Comparison of ENCODE assay signal across 9 cellular contexts in genomic region chr12:53502331-53502730, GRCh38. TPM values are rescaled to one million over a fixed set of nuclear protein-coding genes. Genes with fewer than 3 reads are reported as not detected.
DNase-seq lines count a peak whose midpoint lies in the region; ATAC-seq and TF ChIP-seq lines count a peak whose summit lies in the region.
"Had no signal": no experiment of that assay in that cellular context is flagged by ENCODE, and none has a peak within 500 bp of the region (broad histone marks: within the 10 kb centered on the region; RNA-seq: fewer than 3 reads in every experiment).

No MANE protein-coding gene starts in this region.

- H3K36me3 ChIP-seq in heart right ventricle (peaks cover 0 to 42% (median 5%) of the 10 kb centered on the region in 9 donors), lung (ENCODE audit: control insufficient read depth in 2 of 2, insufficient read depth in 2 of 2, low read length in 2 of 2) (peaks cover 0 to 29% of the 10 kb centered on the region in 2 donors), vagina (peaks cover 0 to 16% of the 10 kb centered on the region in 2 donors)

- TF ChIP-seq POLR2A in vagina (IDR thresholded peaks at IDR 0.05), result no peak

- peak overlapping the region in 8 of 10 donors; percentile 60 to 87 (median 74) for H3K4me3 ChIP-seq in heart right ventricle
- no peak overlapping the region for H3K4me3 ChIP-seq in lung
- H3K4me3 ChIP-seq in vagina, result peak overlapping the region in 1 of 2 donors; percentile 71

- H3K4me1 ChIP-seq in heart right ventricle (peaks cover 15 to 44% (median 27%) of the 10 kb centered on the region in 9 donors), lung (ENCODE audit: control insufficient read depth in 2 of 2, insufficient read depth in 2 of 2, low read length in 2 of 2) (peaks cover 5 to 11% of the 10 kb centered on the region in 2 donors), vagina (peaks cover 69% of the 10 kb centered on the region)

- no peak for DNase-seq in heart right ventricle
- no peak for DNase-seq in cardiac septum (ENCODE audit: low spot score)
- DNase-seq in amniotic epithelial cell (ENCODE audit: low read depth), result peak; percentile 60
- DNase-seq in lung (ENCODE audit: low spot score), result no peak
- no peak for DNase-seq in vagina (ENCODE audit: extremely low spot score in 2 of 2)
- DNase-seq in DMS79 treated with DMSO at 0.1 percent for 48 hours (lab: John Stamatoyannopoulos, UW), result no peak
- DNase-seq in stimulated activated CD8-positive, alpha-beta memory T cell treated with anti-CD3 and anti-CD28 coated beads, Interleukin-4, amount 100 ng/mL, for 48 hours, result no peak

- H3K9me3 ChIP-seq in heart right ventricle (no peaks in the 10 kb centered on the region), lung (ENCODE audit: control insufficient read depth in 2 of 2, insufficient read depth in 1 of 2, low read length in 1 of 2) (no peaks in the 10 kb centered on the region), vagina (no peaks in the 10 kb centered on the region)

- H3K27ac ChIP-seq in heart right ventricle, result peak overlapping the region; percentile 96 to 99 (median 97)
- H3K27ac ChIP-seq in lung (ENCODE audit: low read depth in 1 of 2, low read length in 1 of 2), result peak overlapping the region; percentile 56 to 99
- peak overlapping the region; percentile 99 for H3K27ac ChIP-seq in vagina

- ATAC-seq in heart right ventricle, result no peak
- ATAC-seq in lung (ENCODE audit: insufficient read depth, low FRiP score), result no peak
- ATAC-seq in activated CD4-positive, CD25-positive, alpha-beta regulatory T cell treated with anti-CD3 and anti-CD28 coated beads, Interleukin-2, amount 50 U/mL, for 24 hours, result no peak

- WGBS in heart right ventricle, 2 donors, result 33% methylated on average over 9 of the region's 9 CpGs
- WGBS in lung, 2 donors, result 54 to 65% methylated on average over 9 of the region's 9 CpGs

- TF ChIP-seq CTCF in heart right ventricle (IDR thresholded peaks at IDR 0.05), result no peak
- no peak for TF ChIP-seq CTCF in lung (IDR thresholded peaks at IDR 0.05; ENCODE audit: control extremely low read depth, extremely low read depth)
- no peak for TF ChIP-seq CTCF in vagina (IDR thresholded peaks at IDR 0.05)

- intact Hi-C loops in heart right ventricle (cut with DNase I), result loop anchor here in 5 of 10 donors (5.0 to 10.0 kb wide), 6 partner anchors 48 to 178 kb away; partner anchors contain the start of genes PCBP2 (in 2 of the 5), AAAS (in 1 of the 5) and PRR13 (in 1 of the 5)
- intact Hi-C loops in cardiac septum (cut with DNase I), result no loop called here
- intact Hi-C loops in vagina (cut with DNase I), result loop anchor here (5.0 kb wide), 1 partner anchor 50 kb away; the partner anchor contains the start of gene PCBP2

- H3K27me3 ChIP-seq in heart right ventricle (no peaks in the 10 kb centered on the region), lung (ENCODE audit: control insufficient read depth, insufficient read depth) (no peaks in the 10 kb centered on the region), vagina (no peaks in the 10 kb centered on the region)

RNA-seq across cellular contexts. Expression of gene TARBP2, which starts 1.2 kb away (rescaled TPM):
- total RNA-seq in heart right ventricle (10 to 100 TPM in 7 of 10 donors, 1 to 10 TPM in 3; 7.0 to 13.7 (median 11.0) TPM), cardiac septum (11.6 TPM), lung (10 to 100 TPM; 32.6 to 41.3 TPM), vagina (17.7 TPM)
- polyA plus RNA-seq in heart right ventricle (10 to 100 TPM; 17.6 to 21.2 TPM), lung (10 to 100 TPM; 32.2 to 37.1 TPM)

RNA-seq across cellular contexts. Expression of gene MAP3K12, which starts 3.1 kb away (rescaled TPM):
- total RNA-seq in heart right ventricle (10 to 100 TPM in 1 of 10 donors, 1 to 10 TPM in 9; 2.9 to 10.1 (median 4.3) TPM), cardiac septum (7.0 TPM), lung (10 to 100 TPM; 21.2 to 25.4 TPM), vagina (21.9 TPM)
- polyA plus RNA-seq in heart right ventricle (10 to 100 TPM in 1 of 2 donors, 1 to 10 TPM in 1; 6.5 to 19.4 TPM), lung (10 to 100 TPM; 13.4 to 18.9 TPM)

RNA-seq across cellular contexts. Expression of gene NPFF, which starts 5.0 kb away (rescaled TPM):
- total RNA-seq in heart right ventricle, result not detected
- polyA plus RNA-seq in heart right ventricle, result not detected
- not detected for total RNA-seq in cardiac septum
- total RNA-seq in lung, result not detected
- under 1 TPM in 1 of 2 donors, not detected in 1; 0.45 TPM for polyA plus RNA-seq in lung
- not detected for total RNA-seq in vagina
- total RNA-seq: omental fat pad had no signal

RNA-seq across cellular contexts. Expression of gene PCBP2, which starts 50.4 kb away (rescaled TPM):
- total RNA-seq in heart right ventricle, result 100 to 1,000 TPM; 492 to 579 (median 559) TPM
- polyA plus RNA-seq in heart right ventricle, result 100 to 1,000 TPM; 281 to 288 TPM
- total RNA-seq in cardiac septum, result 520 TPM
- 100 to 1,000 TPM; 612 to 697 TPM for total RNA-seq in lung
- 100 to 1,000 TPM; 363 to 501 TPM for polyA plus RNA-seq in lung
- 488 TPM for total RNA-seq in vagina
